In genomic region chr17:82909322-82909904, GRCh38 we compare ENCODE assay signal across 1 cellular context.
TF ChIP-seq lines count a peak whose summit lies in the region.

No MANE protein-coding gene starts in this region.

TF ChIP-seq in H1, 55 proteins besides CTCF, POLR2A, EP300 and RAD21 (continued from another document):
- TF ChIP-seq CEBPB (IDR thresholded peaks at IDR 0.05; ENCODE audit: low read depth, low read length) (no peak), TAF1 (IDR thresholded peaks at IDR 0.05; ENCODE audit: low read depth, low read length) (no peak), SP2 (IDR thresholded peaks at IDR 0.05; ENCODE audit: low read length) (no peak), POLR2AphosphoS5 (IDR thresholded peaks at IDR 0.05; ENCODE audit: low read depth, low read length) (no peak), RBBP5 (IDR thresholded peaks at IDR 0.05; ENCODE audit: borderline replicate concordance, low read depth, low read length) (no peak), HDAC6 (IDR thresholded peaks at IDR 0.05; ENCODE audit: low read depth, low read length) (no peak)
TF ChIP-seq in H1: peak in this region for 0.
